ENCODE assay signal across 7 cellular contexts in genomic region chr10:26468691-26469090, GRCh38. TPM values are rescaled to one million over a fixed set of nuclear protein-coding genes. Genes with fewer than 3 reads are reported as not detected.
A peak's percentile ranks its signal among the peaks of the same experiment; 100 is the strongest.
DNase-seq lines count a peak whose midpoint lies in the region; ATAC-seq lines count a peak whose summit lies in the region.

No MANE protein-coding gene starts in this region.

- intact Hi-C loops in left ventricle myocardium superior (cut with micrococcal nuclease): no loop called here

- ATAC-seq in GM19043 (IDR thresholded peaks at IDR 0.05; ENCODE audit: low read depth, unreplicated experiment) (peak; percentile 63), HG02938 (IDR thresholded peaks at IDR 0.05; ENCODE audit: unreplicated experiment) (peak; percentile 50), left ventricle myocardium superior (no peak)

- peak; percentile 57 for DNase-seq in activated CD4-positive, alpha-beta memory T cell treated with anti-CD3 and anti-CD28 coated beads, Interleukin-2, amount 10 ng/mL, durations not matched to agents 7 days and 5 days
- peak; percentile 42 for DNase-seq in stimulated activated CD8-positive, alpha-beta memory T cell treated with anti-CD3 and anti-CD28 coated beads, Interleukin-4, amount 100 ng/mL, for 48 hours
- DNase-seq in hepatic stellate cell (ENCODE audit: low spot score) (no peak), left ventricle myocardium superior (no peak), T1000 (lab: John Stamatoyannopoulos, UW) (no peak)

- peak overlapping the region; percentile 75 for H3K27ac Mint-ChIP-seq in activated CD4-positive, alpha-beta memory T cell treated with anti-CD3 and anti-CD28 coated beads, Interleukin-2, amount 10 ng/mL, durations not matched to agents 7 days and 5 days

- POLR2A ChIA-PET in activated CD4-positive, alpha-beta memory T cell treated with anti-CD3 and anti-CD28 coated beads, Interleukin-2, amount 10 ng/mL, durations not matched to agents 7 days and 5 days (lab: Charles Lee): interaction anchor here (0.9 to 2.2 kb wide), 8 partner anchors 9 to 38 kb away, joined by 3 to 14 read pairs (median 5); partner anchors contain the start of gene APBB1IP

- H3K4me3 Mint-ChIP-seq in activated CD4-positive, alpha-beta memory T cell treated with anti-CD3 and anti-CD28 coated beads, Interleukin-2, amount 10 ng/mL, durations not matched to agents 7 days and 5 days: no peak overlapping the region

- no peaks in the 10 kb centered on the region for H3K9me3 Mint-ChIP-seq in activated CD4-positive, alpha-beta memory T cell treated with anti-CD3 and anti-CD28 coated beads, Interleukin-2, amount 10 ng/mL, durations not matched to agents 7 days and 5 days

- CTCF ChIA-PET in activated CD4-positive, alpha-beta memory T cell treated with anti-CD3 and anti-CD28 coated beads, Interleukin-2, amount 10 ng/mL, durations not matched to agents 7 days and 5 days (lab: Charles Lee): interaction anchor here (1.4 to 2.4 kb wide), 4 partner anchors 11 to 31 kb away, joined by 4 to 7 read pairs (median 6); no protein-coding TSS in a partner anchor

- peaks cover 69% of the 10 kb centered on the region for H3K4me1 Mint-ChIP-seq in activated CD4-positive, alpha-beta memory T cell treated with anti-CD3 and anti-CD28 coated beads, Interleukin-2, amount 10 ng/mL, durations not matched to agents 7 days and 5 days

- no peaks in the 10 kb centered on the region for H3K27me3 Mint-ChIP-seq in activated CD4-positive, alpha-beta memory T cell treated with anti-CD3 and anti-CD28 coated beads, Interleukin-2, amount 10 ng/mL, durations not matched to agents 7 days and 5 days

- H3K36me3 Mint-ChIP-seq in activated CD4-positive, alpha-beta memory T cell treated with anti-CD3 and anti-CD28 coated beads, Interleukin-2, amount 10 ng/mL, durations not matched to agents 7 days and 5 days (ENCODE audit: low read depth): peaks cover 59% of the 10 kb centered on the region

RNA-seq across cellular contexts. Expression of gene APBB1IP, which starts 30.6 kb away (rescaled TPM):
- 10 to 100 TPM; 80.9 to 82.2 TPM for total RNA-seq in activated CD4-positive, alpha-beta memory T cell treated with anti-CD3 and anti-CD28 coated beads, Interleukin-2, amount 10 ng/mL, durations not matched to agents 7 days and 5 days
- 2.8 TPM for total RNA-seq in left ventricle myocardium superior

Comparison
In these comparisons a context has a peak if more than half of its experiments do, and no peak if none do; other contexts are left out.
1. DNase-seq: peak in activated CD4-positive, alpha-beta memory T cell treated with anti-CD3 and anti-CD28 coated beads, Interleukin-2, amount 10 ng/mL, durations not matched to agents 7 days and 5 days (single experiment) and stimulated activated CD8-positive, alpha-beta memory T cell treated with anti-CD3 and anti-CD28 coated beads, Interleukin-4, amount 100 ng/mL, for 48 hours (single experiment); none in hepatic stellate cell (single experiment), left ventricle myocardium superior (single experiment) and T1000 (single experiment).
2. RNA of gene APBB1IP, which starts 30.6 kb away (total RNA-seq): 80.9 to 82.2 TPM in activated CD4-positive, alpha-beta memory T cell treated with anti-CD3 and anti-CD28 coated beads, Interleukin-2, amount 10 ng/mL, durations not matched to agents 7 days and 5 days; 2.8 TPM in left ventricle myocardium superior (single experiment); every median in the first group is over 10 times any median in the second.